In the genomic region with DNA sequence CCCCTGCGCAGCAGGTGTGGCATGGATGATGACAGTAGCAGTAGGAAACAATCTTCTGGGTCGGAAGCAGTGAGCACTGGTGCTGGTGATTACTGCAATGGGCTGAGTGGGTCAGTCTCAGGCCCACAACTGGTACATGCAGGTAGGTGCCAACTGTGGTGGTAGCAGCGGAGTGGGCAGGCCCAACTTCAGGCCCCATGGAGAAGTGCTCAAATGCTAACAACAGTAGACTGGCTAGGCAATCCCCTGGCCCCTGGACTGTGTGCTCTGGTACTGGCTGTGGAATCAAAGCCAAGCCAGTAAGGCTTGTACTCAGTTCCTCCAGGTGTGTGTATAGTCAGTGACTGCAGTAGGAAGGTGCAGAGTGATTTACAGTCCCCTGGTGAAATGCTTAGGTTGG, we compare ENCODE assay signal across 2 cellular contexts.
TF ChIP-seq lines count a peak whose summit lies in the region.

No MANE protein-coding gene starts in this region.

TF ChIP-seq in SK-N-SH treated with all-trans-retinoic acid at 6 μM for 48 hours, 23 proteins besides CTCF, POLR2A, EP300 and RAD21 (continued from another document):
- TF ChIP-seq, protein P1, sequence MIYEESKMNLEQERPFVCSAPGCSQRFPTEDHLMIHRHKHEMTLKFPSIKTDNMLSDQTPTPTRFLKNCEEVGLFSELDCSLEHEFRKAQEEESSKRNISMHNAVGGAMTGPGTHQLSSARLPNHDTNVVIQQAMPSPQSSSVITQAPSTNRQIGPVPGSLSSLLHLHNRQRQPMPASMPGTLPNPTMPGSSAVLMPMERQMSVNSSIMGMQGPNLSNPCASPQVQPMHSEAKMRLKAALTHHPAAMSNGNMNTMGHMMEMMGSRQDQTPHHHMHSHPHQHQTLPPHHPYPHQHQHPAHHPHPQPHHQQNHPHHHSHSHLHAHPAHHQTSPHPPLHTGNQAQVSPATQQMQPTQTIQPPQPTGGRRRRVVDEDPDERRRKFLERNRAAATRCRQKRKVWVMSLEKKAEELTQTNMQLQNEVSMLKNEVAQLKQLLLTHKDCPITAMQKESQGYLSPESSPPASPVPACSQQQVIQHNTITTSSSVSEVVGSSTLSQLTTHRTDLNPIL (CRISPR knock-in tag; IDR thresholded peaks at IDR 0.05; ENCODE audit: low read depth) = no peak

TF ChIP-seq in SK-N-SH, 30 proteins besides CTCF, POLR2A, EP300 and RAD21 (continued from another document):
- TF ChIP-seq, protein P2, sequence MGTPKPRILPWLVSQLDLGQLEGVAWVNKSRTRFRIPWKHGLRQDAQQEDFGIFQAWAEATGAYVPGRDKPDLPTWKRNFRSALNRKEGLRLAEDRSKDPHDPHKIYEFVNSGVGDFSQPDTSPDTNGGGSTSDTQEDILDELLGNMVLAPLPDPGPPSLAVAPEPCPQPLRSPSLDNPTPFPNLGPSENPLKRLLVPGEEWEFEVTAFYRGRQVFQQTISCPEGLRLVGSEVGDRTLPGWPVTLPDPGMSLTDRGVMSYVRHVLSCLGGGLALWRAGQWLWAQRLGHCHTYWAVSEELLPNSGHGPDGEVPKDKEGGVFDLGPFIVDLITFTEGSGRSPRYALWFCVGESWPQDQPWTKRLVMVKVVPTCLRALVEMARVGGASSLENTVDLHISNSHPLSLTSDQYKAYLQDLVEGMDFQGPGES (IDR thresholded peaks at IDR 0.05; ENCODE audit: low read depth, low read length) = no peak
- TF ChIP-seq EZH2phosphoT487 (IDR thresholded peaks at IDR 0.05; ENCODE audit: borderline replicate concordance, low read depth) (no peak), RXRA (IDR thresholded peaks at IDR 0.05; ENCODE audit: borderline replicate concordance, low read depth) (no peak), SMC3 (IDR thresholded peaks at IDR 0.05; ENCODE audit: low read depth, low read length) (no peak), CHD2 (IDR thresholded peaks at IDR 0.05; ENCODE audit: low read length, partially characterized antibody) (no peak), FOSL2 (IDR thresholded peaks at IDR 0.05; ENCODE audit: borderline replicate concordance, low read depth) (no peak), TCF12 (IDR thresholded peaks at IDR 0.05) (no peak), POLR2AphosphoS5 (IDR thresholded peaks at IDR 0.05; ENCODE audit: low read depth, low read length) (no peak), MEF2A (IDR thresholded peaks at IDR 0.05; ENCODE audit: borderline replicate concordance, low read depth) (no peak), MXI1 (IDR thresholded peaks at IDR 0.05; ENCODE audit: low read depth, low read length) (no peak), YY1 (IDR thresholded peaks at IDR 0.05; ENCODE audit: low read depth) (no peak), TEAD4 (IDR thresholded peaks at IDR 0.05; ENCODE audit: borderline replicate concordance, insufficient read depth) (no peak), RCOR1 (IDR thresholded peaks at IDR 0.05; ENCODE audit: low read length) (no peak)
- TF ChIP-seq, protein P3, sequence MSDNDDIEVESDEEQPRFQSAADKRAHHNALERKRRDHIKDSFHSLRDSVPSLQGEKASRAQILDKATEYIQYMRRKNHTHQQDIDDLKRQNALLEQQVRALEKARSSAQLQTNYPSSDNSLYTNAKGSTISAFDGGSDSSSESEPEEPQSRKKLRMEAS (IDR thresholded peaks at IDR 0.05; ENCODE audit: low read depth) = no peak
